Comparison of ENCODE assay signal across 18 cellular contexts in the genomic region with DNA sequence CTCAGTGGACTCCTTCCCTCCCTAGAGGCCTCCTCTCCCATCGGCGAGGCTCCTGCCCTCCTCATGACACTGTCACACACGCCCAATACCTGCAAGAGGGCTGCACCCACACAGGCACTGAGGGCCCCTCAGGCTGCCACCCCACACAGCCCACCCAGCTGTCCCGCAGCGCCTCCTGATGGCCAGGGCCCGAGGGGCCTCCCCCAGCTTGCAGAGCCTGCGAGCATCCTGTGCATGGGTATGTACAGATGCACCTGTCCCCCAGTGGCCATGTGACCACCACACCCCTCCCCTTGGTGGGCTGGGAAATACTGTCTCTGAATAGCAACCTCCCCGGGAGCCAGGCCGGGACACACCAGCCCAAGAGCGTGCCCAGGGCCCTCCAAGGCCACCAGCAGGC. TPM values are rescaled to one million over a fixed set of nuclear protein-coding genes. Genes with fewer than 3 reads are reported as not detected.
DNase-seq lines count a peak whose midpoint lies in the region; ATAC-seq and TF ChIP-seq lines count a peak whose summit lies in the region.
"Had no signal": no experiment of that assay in that cellular context is flagged by ENCODE, and none has a peak within 500 bp of the region (broad histone marks: within the 10 kb centered on the region; RNA-seq: fewer than 3 reads in every experiment).

No MANE protein-coding gene starts in this region.

- H3K27ac Mint-ChIP-seq in central memory CD8-positive, alpha-beta T cell (ENCODE audit: low read depth) = peak overlapping the region; percentile 13
- H3K27ac Mint-ChIP-seq: activated B cell treated with CpG ODN at 0.5 μM for 24 hours had no signal

- H3K9me2 ChIP-seq in Karpas-422 (replicated peaks; ENCODE audit: insufficient read depth, low read length) = no peaks in the 10 kb centered on the region

- H3K27me3 Mint-ChIP-seq in central memory CD8-positive, alpha-beta T cell = peaks cover 44% of the 10 kb centered on the region

- ATAC-seq in heart right ventricle = no peak
- no peak for ATAC-seq in right cardiac atrium
- no peak for ATAC-seq in central memory CD8-positive, alpha-beta T cell (replicated peaks; ENCODE audit: extremely low read depth, poor library complexity, severe bottlenecking)
- ATAC-seq in upper lobe of left lung (ENCODE audit: low FRiP score in 2 of 2) = no peak

- H2AFZ ChIP-seq in Karpas-422 (ENCODE audit: low read length) = no peak overlapping the region

- DNase-seq in heart right ventricle = no peak
- DNase-seq in right cardiac atrium = no peak
- DNase-seq in Karpas-422 = peak; percentile 76
- DNase-seq in central memory CD8-positive, alpha-beta T cell (ENCODE audit: low spot score in 2 of 2) = no peak
- peak in 1 of 2 donors; percentile 69 for DNase-seq in upper lobe of left lung
- DNase-seq in inferior parietal cortex (ENCODE audit: extremely low spot score) = no peak
- DNase-seq in NOMO-1 treated with dmso at 0.1 percent for 144 hours (lab: John Stamatoyannopoulos, UW; ENCODE audit: unreplicated experiment) = no peak
- DNase-seq in NOMO-1 (lab: John Stamatoyannopoulos, UW; ENCODE audit: unreplicated experiment in 2 of 2) = no peak
- DNase-seq: ACHN, activated B cell treated with CpG ODN at 0.5 μM for 24 hours, anterior cingulate cortex, GDM1, NCI-H1694, NCI-H446 treated with DMSO at 0.1 percent for 48 hours, T-helper 1 cell had no signal

- H4K20me1 ChIP-seq in Karpas-422 (ENCODE audit: insufficient read depth, low read depth, low read length) = peaks cover 30% of the 10 kb centered on the region; the same call in 1 of the 2 replicates

- H3K36me3 ChIP-seq in heart right ventricle (no peaks in the 10 kb centered on the region), Karpas-422 (ENCODE audit: insufficient read depth, low read length) (no peaks in the 10 kb centered on the region), upper lobe of left lung (no peaks in the 10 kb centered on the region)
- H3K36me3 ChIP-seq: tibial nerve had no signal

- peaks cover 8 to 73% (median 27%) of the 10 kb centered on the region in 7 donors for H3K27me3 ChIP-seq in heart right ventricle
- no peaks in the 10 kb centered on the region for H3K27me3 ChIP-seq in right cardiac atrium (ENCODE audit: control insufficient read depth, insufficient read depth)
- no peaks in the 10 kb centered on the region for H3K27me3 ChIP-seq in Karpas-422 (ENCODE audit: low read length)
- H3K27me3 ChIP-seq in upper lobe of left lung = peaks cover 0 to 40% (median 17%) of the 10 kb centered on the region in 4 donors

- intact Hi-C loops in heart right ventricle (cut with DNase I) = loop anchor here in 7 of 10 donors (5.0 to 10.0 kb wide), 8 partner anchors 33 to 152 kb away; a partner anchor contains a TSS
- intact Hi-C loops in right cardiac atrium (cut with DNase I) = loop anchor here (5.0 to 10.0 kb wide), 6 partner anchors 85 to 335 kb away; a partner anchor contains a TSS

- H3K27ac ChIP-seq in heart right ventricle (peak overlapping the region in 8 of 10 donors; percentile 80 to 96 (median 90)), right cardiac atrium (ENCODE audit: low read length) (no peak overlapping the region), Karpas-422 (ENCODE audit: low read length) (no peak overlapping the region), upper lobe of left lung (peak overlapping the region in 3 of 4 donors; percentile 80 to 88 (median 86))
- H3K27ac ChIP-seq: tibial nerve had no signal

- no peak overlapping the region for H3K4me3 ChIP-seq in heart right ventricle
- no peak overlapping the region for H3K4me3 ChIP-seq in right cardiac atrium (ENCODE audit: low read length)
- H3K4me3 ChIP-seq in Karpas-422 (ENCODE audit: low read length) = no peak overlapping the region
- no peak overlapping the region for H3K4me3 ChIP-seq in upper lobe of left lung
- H3K4me3 ChIP-seq: skin epidermis, tibial nerve had no signal

- no peak overlapping the region for H3K4me3 Mint-ChIP-seq in central memory CD8-positive, alpha-beta T cell
- H3K4me3 Mint-ChIP-seq: activated B cell treated with CpG ODN at 0.5 μM for 24 hours had no signal

- TF ChIP-seq EP300 in upper lobe of left lung (IDR thresholded peaks at IDR 0.05) = no peak

- no peaks in the 10 kb centered on the region for H3K9me3 Mint-ChIP-seq in central memory CD8-positive, alpha-beta T cell
- H3K9me3 Mint-ChIP-seq: activated B cell treated with CpG ODN at 0.5 μM for 24 hours had no signal

- H3K4me1 ChIP-seq in heart right ventricle (peaks cover 33 to 99% (median 89%) of the 10 kb centered on the region in 9 donors), right cardiac atrium (ENCODE audit: control insufficient read depth, insufficient read depth, low read length) (peaks cover 12% of the 10 kb centered on the region), Karpas-422 (ENCODE audit: low read length) (no peaks in the 10 kb centered on the region), upper lobe of left lung (peaks cover 67 to 90% (median 87%) of the 10 kb centered on the region in 4 donors)

- WGBS in heart right ventricle, 2 donors = 80 to 82% methylated on average over 10 of the region's 10 CpGs
- WGBS in right cardiac atrium = 78% methylated on average over 10 of the region's 10 CpGs
- 80 to 85% methylated on average over 3 to 9 of the region's 10 CpGs for WGBS in upper lobe of left lung, 2 donors

- peaks cover 11% of the 10 kb centered on the region for H3K36me3 Mint-ChIP-seq in central memory CD8-positive, alpha-beta T cell (ENCODE audit: insufficient read depth)

- H3K4me1 Mint-ChIP-seq in central memory CD8-positive, alpha-beta T cell = peaks cover 6% of the 10 kb centered on the region

- no peak overlapping the region for H3K4me2 ChIP-seq in Karpas-422 (ENCODE audit: low read depth, low read length, poor library complexity, severe bottlenecking)

- TF ChIP-seq POLR2A in upper lobe of left lung (IDR thresholded peaks at IDR 0.05) = no peak

- TF ChIP-seq CTCF in heart right ventricle (IDR thresholded peaks at IDR 0.05) = peak in 1 of 9 donors; percentile 9
- TF ChIP-seq CTCF in upper lobe of left lung (IDR thresholded peaks at IDR 0.05) = peak in 1 of 6 experiments; percentile 12

- H3K9me3 ChIP-seq in heart right ventricle = no peaks in the 10 kb centered on the region
- no peaks in the 10 kb centered on the region for H3K9me3 ChIP-seq in right cardiac atrium (ENCODE audit: control insufficient read depth, low read length)
- no peaks in the 10 kb centered on the region for H3K9me3 ChIP-seq in Karpas-422 (ENCODE audit: low read length)
- H3K9me3 ChIP-seq in upper lobe of left lung = no peaks in the 10 kb centered on the region
- H3K9me3 ChIP-seq: tibial nerve had no signal

- no peaks in the 10 kb centered on the region for H3K79me2 ChIP-seq in Karpas-422 (ENCODE audit: low read length)

- H3K9ac ChIP-seq in Karpas-422 (ENCODE audit: low read length) = no peak overlapping the region

RNA-seq across cellular contexts. Expression of a gene that starts 19.0 kb away (rescaled TPM):
- 10 to 100 TPM; 18.9 to 33.9 (median 29.6) TPM for total RNA-seq in heart right ventricle
- polyA plus RNA-seq in heart right ventricle = 10 to 100 TPM; 15.1 to 31.1 TPM
- 10 to 100 TPM; 23.9 to 35.5 (median 32.0) TPM for total RNA-seq in right cardiac atrium
- polyA plus RNA-seq in right cardiac atrium = 31.4 TPM
- 20.6 and 30.1 TPM in 2 replicates for total RNA-seq in Karpas-422 (2014; rRNA removed; shearing (Covaris generic); ENCODE audit: low replicate concordance)
- 10 to 100 TPM; 17.9 to 87.5 (median 54.9) TPM for total RNA-seq in upper lobe of left lung

RNA-seq across cellular contexts. Expression of a gene that starts 31.5 kb away (rescaled TPM):
- total RNA-seq in heart right ventricle = 10 to 100 TPM; 18.5 to 42.4 (median 26.3) TPM
- polyA plus RNA-seq in heart right ventricle = 10 to 100 TPM; 23.7 to 45.5 TPM
- total RNA-seq in right cardiac atrium = 10 to 100 TPM; 16.5 to 21.3 (median 17.4) TPM
- 17.8 TPM for polyA plus RNA-seq in right cardiac atrium
- total RNA-seq in Karpas-422 (2014; rRNA removed; shearing (Covaris generic); ENCODE audit: low replicate concordance) = 0.29 TPM in 1 of 2 replicates, not detected in the other
- 10 to 100 TPM; 14.9 to 43.4 (median 23.8) TPM for total RNA-seq in upper lobe of left lung
- total RNA-seq: RPMI7951 had no signal

RNA-seq across cellular contexts. Expression of a gene that starts 48.3 kb away (rescaled TPM):
- total RNA-seq in heart right ventricle (10 to 100 TPM; 28.1 to 49.7 (median 32.2) TPM), right cardiac atrium (10 to 100 TPM; 28.1 to 40.5 (median 35.8) TPM), upper lobe of left lung (10 to 100 TPM; 36.4 to 71.7 (median 49.8) TPM)
- polyA plus RNA-seq in heart right ventricle (10 to 100 TPM; 40.9 to 58.2 TPM), right cardiac atrium (42.2 TPM)
- 58.9 and 130 TPM in 2 replicates for total RNA-seq in Karpas-422 (2014; rRNA removed; shearing (Covaris generic); ENCODE audit: low replicate concordance)

Comparison
In these comparisons a context has a peak if more than half of its experiments do, and no peak if none do; other contexts are left out.
1. H3K27ac ChIP-seq: peak in heart right ventricle (8 of 10) and upper lobe of left lung (3 of 4); none in right cardiac atrium (single experiment) and Karpas-422 (single experiment).
2. RNA of a gene that starts 31.5 kb away (total RNA-seq): 14.9 to 43.4 TPM in upper lobe of left lung, 18.5 to 42.4 TPM in heart right ventricle and 16.5 to 21.3 TPM in right cardiac atrium; 0.29 TPM in Karpas-422; every median in the first group is over 10 times any median in the second.